9 cellular contexts compared by ENCODE assay signal in the genomic region with DNA sequence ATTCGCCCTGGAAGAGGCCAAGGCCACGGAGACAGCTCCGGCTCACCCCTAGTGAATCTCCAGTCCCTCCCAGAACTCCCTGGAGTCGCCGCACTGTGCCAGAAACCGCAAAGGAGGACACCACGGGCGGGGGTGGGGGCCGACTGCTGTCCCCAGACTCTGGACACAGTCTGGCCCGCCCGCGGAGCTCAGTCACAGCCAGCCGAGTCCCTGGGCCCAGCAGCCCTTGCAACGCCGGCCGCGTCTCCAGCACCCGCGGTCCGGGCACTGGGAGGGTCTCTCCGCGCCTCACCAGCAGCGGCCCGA. TPM values are rescaled to one million over a fixed set of nuclear protein-coding genes. Genes with fewer than 3 reads are reported as not detected.
DNase-seq lines count a peak whose midpoint lies in the region; ATAC-seq, FAIRE-seq and TF ChIP-seq lines count a peak whose summit lies in the region.
"Had no signal": no experiment of that assay in that cellular context is flagged by ENCODE, and none has a peak within 500 bp of the region (broad histone marks: within the 10 kb centered on the region; RNA-seq: fewer than 3 reads in every experiment).

No MANE protein-coding gene starts in this region.

- H3K27ac ChIP-seq in small intestine (ENCODE audit: low read depth in 1 of 2, low read length in 1 of 2): peak overlapping the region; percentile 97 to 98

- no peak for TF ChIP-seq CTCF in GM13976 (IDR thresholded peaks at IDR 0.05; ENCODE audit: borderline replicate concordance, control extremely low read depth, extremely low read depth, insufficient read depth, missing control alignments)

- peaks cover 16% of the 10 kb centered on the region for H3K36me3 Mint-ChIP-seq in activated naive CD8-positive, alpha-beta T cell treated with anti-CD3 and anti-CD28 coated beads, Interleukin-2, amount 50 U/mL, for 24 hours (ENCODE audit: low read depth)

- H3K4me1 Mint-ChIP-seq in activated naive CD8-positive, alpha-beta T cell treated with anti-CD3 and anti-CD28 coated beads, Interleukin-2, amount 50 U/mL, for 24 hours: peaks cover 57% of the 10 kb centered on the region

- no peaks in the 10 kb centered on the region for H3K27me3 Mint-ChIP-seq in activated naive CD8-positive, alpha-beta T cell treated with anti-CD3 and anti-CD28 coated beads, Interleukin-2, amount 50 U/mL, for 24 hours

- ATAC-seq in Right ventricle myocardium superior (ENCODE audit: poor library complexity) (peak; percentile 15), left ventricle myocardium superior (no peak)
- ATAC-seq in activated naive CD8-positive, alpha-beta T cell treated with anti-CD3 and anti-CD28 coated beads, Interleukin-2, amount 50 U/mL, for 24 hours: peak; percentile 2

- FAIRE-seq in small intestine (lab: Jason Lieb, UNC): no peak

- H3K9me3 Mint-ChIP-seq in activated naive CD8-positive, alpha-beta T cell treated with anti-CD3 and anti-CD28 coated beads, Interleukin-2, amount 50 U/mL, for 24 hours: no peaks in the 10 kb centered on the region

- WGBS in small intestine, 3 donors: 0 to 1% (median 0%) methylated on average over 19 to 24 of the region's 24 CpGs

- H3K9me3 ChIP-seq in small intestine (ENCODE audit: control insufficient read depth, low read depth): no peaks in the 10 kb centered on the region

- intact Hi-C loops in Right ventricle myocardium superior (cut with DNase I) (loop anchor here (10.0 kb wide), 1 partner anchor 74 kb away; no protein-coding TSS in a partner anchor), left ventricle myocardium superior (cut with micrococcal nuclease) (no loop called here)

- H3K36me3 ChIP-seq in small intestine (ENCODE audit: control insufficient read depth in 2 of 2, insufficient read depth in 2 of 2, low read length in 2 of 2): peaks cover 0 to 4% of the 10 kb centered on the region in 2 donors

- H3K27ac Mint-ChIP-seq in activated naive CD8-positive, alpha-beta T cell treated with anti-CD3 and anti-CD28 coated beads, Interleukin-2, amount 50 U/mL, for 24 hours: peak overlapping the region; percentile 88

- peak; percentile 55 for DNase-seq in Right ventricle myocardium superior
- no peak for DNase-seq in left ventricle myocardium superior
- peak; percentile 35 for DNase-seq in HuH-7.5 (ENCODE audit: low spot score)
- DNase-seq in activated naive CD8-positive, alpha-beta T cell treated with anti-CD3 and anti-CD28 coated beads, Interleukin-2, amount 50 U/mL, for 24 hours: peak; percentile 23
- DNase-seq in small intestine: peak; percentile 47
- DNase-seq in GM13976 (ENCODE audit: low spot score): no peak
- DNase-seq in NCI-H345 (lab: John Stamatoyannopoulos, UW): no peak

- no peaks in the 10 kb centered on the region for H3K27me3 ChIP-seq in small intestine (ENCODE audit: control insufficient read depth in 2 of 2, insufficient read depth in 2 of 2, low read length in 2 of 2)

- in situ Hi-C loops in GM13976 (cut with MboI; ENCODE audit: low sequenced_read_pairs, unreplicated experiment): no loop called here

- H3K4me3 ChIP-seq in iPS-11a (ENCODE audit: low read depth, low read length): peak overlapping the region; percentile 70
- peak overlapping the region; percentile 90 to 94 for H3K4me3 ChIP-seq in small intestine (ENCODE audit: low read depth in 1 of 2, low read length in 2 of 2)

- H3K4me1 ChIP-seq in small intestine (ENCODE audit: control insufficient read depth in 2 of 2, insufficient read depth in 1 of 2, low read depth in 1 of 2, low read length in 1 of 2): peaks cover 3 to 12% of the 10 kb centered on the region in 2 donors

- H3K4me3 Mint-ChIP-seq in activated naive CD8-positive, alpha-beta T cell treated with anti-CD3 and anti-CD28 coated beads, Interleukin-2, amount 50 U/mL, for 24 hours: peak overlapping the region; percentile 92

RNA-seq across cellular contexts. Expression of gene PEX6, which starts 0.5 kb away (rescaled TPM):
- total RNA-seq in Right ventricle myocardium superior (27.1 TPM), left ventricle myocardium superior (27.8 TPM)
- polyA plus RNA-seq in small intestine: 10 to 100 TPM; 17.8 to 51.4 (median 34.6) TPM

RNA-seq across cellular contexts. Expression of gene PPP2R5D, which starts 5.9 kb away (rescaled TPM):
- total RNA-seq in Right ventricle myocardium superior (34.6 TPM), left ventricle myocardium superior (40.3 TPM)
- polyA plus RNA-seq in small intestine: 10 to 100 TPM; 44.2 to 96.8 (median 46.7) TPM

RNA-seq across cellular contexts. Expression of gene GNMT, which starts 17.9 kb away (rescaled TPM):
- total RNA-seq in Right ventricle myocardium superior: 2.3 TPM
- 2.0 TPM for total RNA-seq in left ventricle myocardium superior
- polyA plus RNA-seq in small intestine: under 1 TPM in 1 of 3 donors, not detected in 2; 0.34 TPM
- total RNA-seq: glomerular endothelial cell had no signal

RNA-seq across cellular contexts. Expression of gene MEA1, which starts 35.3 kb away (rescaled TPM):
- total RNA-seq in Right ventricle myocardium superior (26.7 TPM), left ventricle myocardium superior (28.7 TPM)
- 10 to 100 TPM; 62.6 to 90.8 (median 76.9) TPM for polyA plus RNA-seq in small intestine

RNA-seq across cellular contexts. Expression of gene KLHDC3, which starts 35.6 kb away (rescaled TPM):
- 147 TPM for total RNA-seq in Right ventricle myocardium superior
- 167 TPM for total RNA-seq in left ventricle myocardium superior
- 10 to 100 TPM; 72.4 to 78.0 (median 72.7) TPM for polyA plus RNA-seq in small intestine

Comparison
In these comparisons a context has a peak if more than half of its experiments do, and no peak if none do; other contexts are left out.
1. DNase-seq: peak in Right ventricle myocardium superior (single experiment), HuH-7.5 (single experiment), activated naive CD8-positive, alpha-beta T cell treated with anti-CD3 and anti-CD28 coated beads, Interleukin-2, amount 50 U/mL, for 24 hours (single experiment) and small intestine (single experiment); none in left ventricle myocardium superior (single experiment), GM13976 (single experiment) and NCI-H345 (single experiment).